ENCODE assay signal across 27 cellular contexts in the genomic region with DNA sequence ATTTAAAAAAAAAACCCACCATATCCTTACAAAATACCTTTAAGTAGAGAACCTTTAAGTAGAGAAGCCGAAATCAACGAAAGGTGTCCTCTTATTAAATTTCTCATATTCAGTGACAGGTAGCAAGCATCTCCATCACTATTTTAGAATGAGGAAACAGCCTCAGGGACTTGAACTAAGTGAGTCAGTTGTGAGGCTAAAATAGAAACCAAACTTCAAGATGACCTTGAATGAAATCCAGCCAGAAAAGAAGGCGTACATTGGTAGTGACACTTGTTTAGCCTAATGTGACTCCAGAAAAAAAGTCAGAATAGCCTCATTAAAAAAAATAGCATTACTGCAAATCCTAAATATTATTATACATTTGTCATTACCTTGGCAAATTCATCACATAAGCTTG. TPM values are rescaled to one million over a fixed set of nuclear protein-coding genes. Genes with fewer than 3 reads are reported as not detected.
"Had no signal": no experiment of that assay in that cellular context is flagged by ENCODE, and none has a peak within 500 bp of the region (broad histone marks: within the 10 kb centered on the region; RNA-seq: fewer than 3 reads in every experiment).

No MANE protein-coding gene starts in this region.

- ATAC-seq: body of pancreas, PC-3, T-cell had no signal

- DNase-seq: activated CD4-positive, alpha-beta memory T cell treated with anti-CD3 and anti-CD28 coated beads, Interleukin-2, amount 10 ng/mL, durations not matched to agents 7 days and 5 days; activated CD4-positive, alpha-beta T cell treated with anti-CD3 and anti-CD28 coated beads, Interleukin-2, amount 50 U/mL, for 1 hour; activated CD4-positive, CD25-positive, alpha-beta regulatory T cell; activated naive CD4-positive, alpha-beta T cell treated with anti-CD3 and anti-CD28 coated beads, Interleukin-2, amount 50 U/mL, for 16 hours; activated naive CD8-positive, alpha-beta T cell treated with anti-CD3 and anti-CD28 coated beads, Interleukin-2, amount 10 ng/mL, durations not matched to agents 7 days and 5 days; activated T-cell treated with anti-CD3 and anti-CD28 coated beads for 4 hours; body of pancreas; central memory CD4-positive, alpha-beta T cell; MG63; NCI-H1105; NCI-H1436; NCI-H187 treated with DMSO at 0.1 percent for 48 hours; NCI-H2107; NCI-H2171 treated with DMSO at 0.1 percent for 48 hours; NCI-H345; NCI-H510A; NCI-H526 treated with DMSO at 0.1 percent for 48 hours; NCI-H82; PC-3; SHP77 treated with DMSO at 0.1 percent for 48 hours; T-cell; T-helper 2 cell; T1000 had no signal

- FAIRE-seq: bronchial epithelial cell, RCC 7860 had no signal

RNA-seq across cellular contexts. Expression of gene RGS8, which starts 20.1 kb away (rescaled TPM):
- total RNA-seq: activated CD4-positive, alpha-beta memory T cell treated with anti-CD3 and anti-CD28 coated beads, Interleukin-2, amount 10 ng/mL, durations not matched to agents 7 days and 5 days; activated CD8-positive, alpha-beta memory T cell treated with anti-CD3 and anti-CD28 coated beads for 36 hours; activated naive CD8-positive, alpha-beta T cell treated with anti-CD3 and anti-CD28 coated beads, Interleukin-2, amount 10 ng/mL, durations not matched to agents 7 days and 5 days; ascending aorta; body of pancreas; PC-3; T-cell had no signal
